12 cellular contexts compared by ENCODE assay signal in the genomic region with DNA sequence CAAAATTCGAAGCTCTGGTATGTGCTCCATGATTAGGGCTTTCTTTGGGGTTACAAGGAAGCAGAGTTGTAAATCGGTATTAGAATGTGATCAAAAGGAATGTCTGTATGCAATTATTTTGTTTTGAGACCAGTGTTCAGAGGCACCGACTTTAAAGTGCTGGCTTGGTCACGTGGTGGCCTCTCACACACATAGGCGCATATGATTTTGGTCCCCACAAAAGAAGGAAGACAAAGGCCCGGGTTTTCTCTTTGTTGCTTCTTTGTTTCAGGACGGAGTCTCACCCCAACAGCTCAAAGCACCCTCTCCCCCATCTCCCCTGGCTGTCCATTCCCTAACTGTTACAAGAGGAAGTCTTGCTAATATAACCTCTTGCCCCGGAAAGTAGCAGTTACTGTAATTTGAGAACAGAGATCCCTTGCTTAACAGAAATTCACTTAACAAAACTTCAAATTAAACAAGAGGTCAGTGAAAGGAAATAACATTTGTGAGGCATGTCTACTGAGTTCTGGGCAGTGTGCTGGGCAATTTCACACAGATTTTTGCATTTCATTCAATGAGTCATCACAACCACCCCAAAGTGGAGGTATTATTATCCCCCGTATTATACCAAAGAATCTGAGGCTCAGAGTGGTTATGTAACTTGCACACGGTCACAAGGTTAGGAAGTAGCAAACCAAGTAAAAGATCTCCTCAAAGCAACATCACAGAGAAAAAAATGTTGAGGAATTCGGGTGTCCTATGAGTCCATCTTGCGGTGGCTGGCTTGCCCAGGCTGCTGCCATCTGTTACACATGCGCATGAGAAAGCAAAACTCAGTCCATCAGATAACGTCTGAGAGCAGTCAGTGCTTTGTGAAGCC.
DNase-seq lines count a peak whose midpoint lies in the region; ATAC-seq and TF ChIP-seq lines count a peak whose summit lies in the region.
"Had no signal": no experiment of that assay in that cellular context is flagged by ENCODE, and none has a peak within 500 bp of the region (broad histone marks: within the 10 kb centered on the region; RNA-seq: fewer than 3 reads in every experiment).

No MANE protein-coding gene starts in this region.

- peaks cover 12% of the 10 kb centered on the region for H3K27me3 Mint-ChIP-seq in progenitor cell of endocrine pancreas

- H3K36me3 ChIP-seq in SJCRH30 (no peaks in the 10 kb centered on the region), Peyer's patch (no peaks in the 10 kb centered on the region)

- DNase-seq in G401 (ENCODE audit: low spot score): peak; percentile 46
- peak in 1 of 2 experiments; percentile 41 for DNase-seq in SJCRH30
- peak; percentile 79 for DNase-seq in fibroblast of mammary gland (ENCODE audit: low read depth)
- no peak for DNase-seq in progenitor cell of endocrine pancreas (ENCODE audit: low spot score, unreplicated experiment)
- DNase-seq in Peyer's patch: no peak
- DNase-seq in activated naive CD4-positive, alpha-beta T cell treated with anti-CD3 and anti-CD28 coated beads, Interleukin-2, amount 50 U/mL, for 72 hours (ENCODE audit: low spot score in 2 of 2): no peak
- DNase-seq: hippocampal formation, T-helper 1 cell had no signal

- H3K4me1 ChIP-seq in SJCRH30 (peaks cover 8% of the 10 kb centered on the region), Peyer's patch (no peaks in the 10 kb centered on the region)

- in situ Hi-C loops in G401 (cut with HindIII; ENCODE audit: low sequenced_read_pairs): no loop called here

- H3K9me3 ChIP-seq in SJCRH30 (replicated peaks) (no peaks in the 10 kb centered on the region), Peyer's patch (no peaks in the 10 kb centered on the region)

- ATAC-seq in GM18511 (IDR thresholded peaks at IDR 0.05; ENCODE audit: unreplicated experiment) (no peak), GM18502 (IDR thresholded peaks at IDR 0.05; ENCODE audit: poor library complexity, unreplicated experiment) (no peak)
- ATAC-seq in activated naive CD4-positive, alpha-beta T cell treated with anti-CD3 and anti-CD28 coated beads, Interleukin-2, amount 50 U/mL, for 72 hours: no peak

- H3K4me1 Mint-ChIP-seq in progenitor cell of endocrine pancreas (ENCODE audit: low read depth): peaks cover 12% of the 10 kb centered on the region

- TF ChIP-seq CTCF in fibroblast of mammary gland (conservative IDR thresholded peaks at IDR 0.05; ENCODE audit: control insufficient read depth, insufficient read depth, low read depth, low read length) (no peak), progenitor cell of endocrine pancreas (IDR thresholded peaks at IDR 0.05; ENCODE audit: unreplicated experiment) (no peak), Peyer's patch (IDR thresholded peaks at IDR 0.05) (no peak)

- peak overlapping the region; percentile 2; the same call in 1 of the 2 replicates for H3K27ac ChIP-seq in SJCRH30
- no peak overlapping the region for H3K27ac ChIP-seq in Peyer's patch
- H3K27ac ChIP-seq: KMS-11 had no signal

- TF ChIP-seq POLR2A in Peyer's patch (IDR thresholded peaks at IDR 0.05): no peak

- H3K27ac Mint-ChIP-seq in progenitor cell of endocrine pancreas: peak overlapping the region; percentile 35
- H3K27ac Mint-ChIP-seq in activated naive CD4-positive, alpha-beta T cell treated with anti-CD3 and anti-CD28 coated beads, Interleukin-2, amount 50 U/mL, for 72 hours: no peak overlapping the region
- H3K27ac Mint-ChIP-seq: activated naive CD8-positive, alpha-beta T cell had no signal

- no peak overlapping the region for H3K4me3 Mint-ChIP-seq in progenitor cell of endocrine pancreas (ENCODE audit: low read depth)
- H3K4me3 Mint-ChIP-seq: activated naive CD8-positive, alpha-beta T cell had no signal

- peak overlapping the region; percentile 11 for H3K4me3 ChIP-seq in SJCRH30
- no peak overlapping the region for H3K4me3 ChIP-seq in fibroblast of mammary gland (ENCODE audit: control insufficient read depth, low read depth, low read length)
- H3K4me3 ChIP-seq in Peyer's patch: no peak overlapping the region

- H3K9me3 Mint-ChIP-seq in progenitor cell of endocrine pancreas (ENCODE audit: low read depth): no peaks in the 10 kb centered on the region
- H3K9me3 Mint-ChIP-seq in activated naive CD4-positive, alpha-beta T cell treated with anti-CD3 and anti-CD28 coated beads, Interleukin-2, amount 50 U/mL, for 72 hours: no peaks in the 10 kb centered on the region

- no peaks in the 10 kb centered on the region for H3K36me3 Mint-ChIP-seq in progenitor cell of endocrine pancreas (ENCODE audit: insufficient read depth)
- H3K36me3 Mint-ChIP-seq in activated naive CD4-positive, alpha-beta T cell treated with anti-CD3 and anti-CD28 coated beads, Interleukin-2, amount 50 U/mL, for 72 hours: no peaks in the 10 kb centered on the region
- H3K36me3 Mint-ChIP-seq: activated naive CD8-positive, alpha-beta T cell had no signal

- H3K27me3 ChIP-seq in SJCRH30 (peaks cover 3% of the 10 kb centered on the region; the same call in 1 of the 2 replicates), Peyer's patch (no peaks in the 10 kb centered on the region)

Comparison
In these comparisons a context has a peak if more than half of its experiments do, and no peak if none do; other contexts are left out.
1. DNase-seq: peak in G401 (single experiment) and fibroblast of mammary gland (single experiment); none in progenitor cell of endocrine pancreas (single experiment), Peyer's patch (0 of 3) and activated naive CD4-positive, alpha-beta T cell treated with anti-CD3 and anti-CD28 coated beads, Interleukin-2, amount 50 U/mL, for 72 hours (0 of 2).